In the genomic region with DNA sequence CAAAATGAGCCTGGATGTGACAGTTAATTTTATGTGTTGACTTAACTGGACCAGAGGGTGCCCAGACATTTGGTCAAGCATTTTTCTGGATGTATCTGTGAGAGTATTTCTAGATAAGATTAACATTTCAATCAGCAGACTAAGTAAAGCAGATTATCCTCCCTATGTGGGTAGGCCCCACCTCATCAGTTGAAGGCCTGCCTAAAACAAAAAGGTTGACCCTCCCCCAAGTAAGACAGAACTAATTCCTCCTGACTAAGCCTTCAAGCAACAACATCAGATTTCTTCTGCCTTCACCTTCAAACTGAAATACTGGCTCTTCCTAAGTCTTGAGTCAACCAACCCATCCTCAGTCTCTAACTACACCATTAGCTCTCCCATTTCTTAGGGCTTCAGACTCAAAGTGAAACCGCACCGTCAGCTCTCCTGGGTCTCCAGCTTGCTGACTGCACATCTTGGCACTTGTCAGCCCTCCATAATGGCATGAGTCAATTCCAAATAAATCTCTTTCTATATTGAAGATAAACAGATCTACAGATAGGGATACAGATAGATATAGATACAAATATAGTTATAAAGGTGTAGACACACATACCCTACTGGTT, we compare ENCODE assay signal across 1 cellular context.
TF ChIP-seq lines count a peak whose summit lies in the region.

No MANE protein-coding gene starts in this region.

TF ChIP-seq in GM12878, 131 proteins besides CTCF, POLR2A, EP300 and RAD21:
- TF ChIP-seq JUNB (IDR thresholded peaks at IDR 0.05): 0 out of 2 replicates have a peak, but pooled peaks have one; percentile 15
- no peak for TF ChIP-seq STAT1 (conservative IDR thresholded peaks at IDR 0.05)
- TF ChIP-seq BMI1 (IDR thresholded peaks at IDR 0.05; ENCODE audit: borderline replicate concordance): no peak
- TF ChIP-seq RFX5 (IDR thresholded peaks at IDR 0.05; ENCODE audit: low read depth, low read length): no peak
- no peak for TF ChIP-seq EGR1 (IDR thresholded peaks at IDR 0.05; ENCODE audit: borderline replicate concordance in 1 of 2, low read depth in 2 of 2, low read length in 2 of 2)
- 0 out of 2 replicates have a peak, but pooled peaks have one; percentile 10 for TF ChIP-seq IRF4 (IDR thresholded peaks at IDR 0.05; ENCODE audit: low read depth, low read length)
- no peak for TF ChIP-seq DPF2 (IDR thresholded peaks at IDR 0.05)
TF ChIP-seq in GM12878: peak in this region for 2.
